ENCODE assay signal across 13 cellular contexts in genomic region chr17:4045477-4045876, GRCh38.
"Had no signal": no experiment of that assay in that cellular context is flagged by ENCODE, and none has a peak within 500 bp of the region (broad histone marks: within the 10 kb centered on the region; RNA-seq: fewer than 3 reads in every experiment).

No MANE protein-coding gene starts in this region.

- H3K4me1 Mint-ChIP-seq: memory B cell had no signal

- ATAC-seq: pancreas had no signal

- H3K9me3 ChIP-seq: ascending aorta, pancreas, sigmoid colon, thyroid gland had no signal

- H3K9me3 Mint-ChIP-seq: memory B cell had no signal

- H3K4me3 Mint-ChIP-seq: activated naive CD4-positive, alpha-beta T cell treated with anti-CD3 and anti-CD28 coated beads for 36 hours; memory B cell had no signal

- H3K27me3 Mint-ChIP-seq: memory B cell had no signal

- H3K4me1 ChIP-seq: ascending aorta, pancreas, sigmoid colon had no signal

- H3K4me3 ChIP-seq: ascending aorta, pancreas, sigmoid colon, thyroid gland had no signal

- H3K27me3 ChIP-seq: ascending aorta, pancreas, sigmoid colon, thyroid gland had no signal

- H3K27ac Mint-ChIP-seq: activated naive CD4-positive, alpha-beta T cell treated with anti-CD3 and anti-CD28 coated beads for 36 hours; activated T-helper 2 cell treated with anti-CD3 and anti-CD28 coated beads, Interferon-gamma antibody, Interleukin-2, Interleukin-4, amounts not matched to agents 10 μg/mL and 5 μg/mL and 100 μg/mL, durations not matched to agents 14 hours and 24 hours and 36 hours; memory B cell had no signal

- DNase-seq: activated CD4-positive, alpha-beta T cell treated with anti-CD3 and anti-CD28 coated beads, Interleukin-2, amount 50 U/mL, for 1 hour; activated naive CD4-positive, alpha-beta T cell treated with anti-CD3 and anti-CD28 coated beads for 36 hours; activated T-cell treated with anti-CD3 and anti-CD28 coated beads, Interleukin-2, amount 50 U/mL, for 1 hour; dermis blood vessel endothelial cell; pancreas; sigmoid colon; stimulated activated CD4-positive, alpha-beta T cell treated with anti-CD3 and anti-CD28 coated beads, Interleukin-4, amount 100 ng/mL, for 24 hours; stimulated activated naive CD4-positive, alpha-beta T cell treated with Interleukin-2 at 50 U/mL for 16 hours; SW 1271; thyroid gland had no signal

- H3K27ac ChIP-seq: ascending aorta, pancreas, sigmoid colon, thyroid gland had no signal
